ENCODE assay signal across 13 cellular contexts in genomic region chr2:183543731-183544130, GRCh38.
A peak's percentile ranks its signal among the peaks of the same experiment; 100 is the strongest.
DNase-seq lines count a peak whose midpoint lies in the region; ATAC-seq and TF ChIP-seq lines count a peak whose summit lies in the region.
"Had no signal": no experiment of that assay in that cellular context is flagged by ENCODE, and none has a peak within 500 bp of the region (broad histone marks: within the 10 kb centered on the region; RNA-seq: fewer than 3 reads in every experiment).

No MANE protein-coding gene starts in this region.

- H3K4me3 Mint-ChIP-seq in activated T-helper 2 cell treated with anti-CD3 and anti-CD28 coated beads, Interferon-gamma antibody, Interleukin-2, Interleukin-4, amounts not matched to agents 10 μg/mL and 5 μg/mL and 100 μg/mL, durations not matched to agents 14 hours and 24 hours and 36 hours (ENCODE audit: low read depth): no peak overlapping the region

- no peaks in the 10 kb centered on the region for H3K4me1 Mint-ChIP-seq in activated T-helper 2 cell treated with anti-CD3 and anti-CD28 coated beads, Interferon-gamma antibody, Interleukin-2, Interleukin-4, amounts not matched to agents 10 μg/mL and 5 μg/mL and 100 μg/mL, durations not matched to agents 14 hours and 24 hours and 36 hours (ENCODE audit: low read depth)

- H3K27me3 Mint-ChIP-seq in activated T-helper 2 cell treated with anti-CD3 and anti-CD28 coated beads, Interferon-gamma antibody, Interleukin-2, Interleukin-4, amounts not matched to agents 10 μg/mL and 5 μg/mL and 100 μg/mL, durations not matched to agents 14 hours and 24 hours and 36 hours (ENCODE audit: low read depth): no peaks in the 10 kb centered on the region

- peaks cover 16% of the 10 kb centered on the region for H3K9me3 Mint-ChIP-seq in activated T-helper 2 cell treated with anti-CD3 and anti-CD28 coated beads, Interferon-gamma antibody, Interleukin-2, Interleukin-4, amounts not matched to agents 10 μg/mL and 5 μg/mL and 100 μg/mL, durations not matched to agents 14 hours and 24 hours and 36 hours

- H3K27ac ChIP-seq in RWPE1: no peak overlapping the region
- H3K27ac ChIP-seq: parathyroid adenoma had no signal

- no peak overlapping the region for H3K27ac Mint-ChIP-seq in activated T-helper 2 cell treated with anti-CD3 and anti-CD28 coated beads, Interferon-gamma antibody, Interleukin-2, Interleukin-4, amounts not matched to agents 10 μg/mL and 5 μg/mL and 100 μg/mL, durations not matched to agents 14 hours and 24 hours and 36 hours

- DNase-seq in kidney tubule cell (ENCODE audit: low spot score) (peak; percentile 16), G401 (ENCODE audit: low spot score) (no peak), RWPE1 (ENCODE audit: low spot score) (no peak), head of caudate nucleus (no peak)
- DNase-seq in activated T-helper 2 cell treated with anti-CD3 and anti-CD28 coated beads, Interferon-gamma antibody, Interleukin-2, Interleukin-4, amounts not matched to agents 10 μg/mL and 5 μg/mL and 100 μg/mL, durations not matched to agents 14 hours and 24 hours and 36 hours (ENCODE audit: low spot score): no peak
- DNase-seq: activated T-cell treated with anti-CD3 and anti-CD28 coated beads, Interleukin-2, amount 50 U/mL, for 48 hours; HCEC 1CT; NCI-H1105 had no signal

- no peak for TF ChIP-seq POLR2A in GM18505 (IDR thresholded peaks at IDR 0.05; ENCODE audit: borderline replicate concordance, extremely low read depth, insufficient read depth, insufficient read length)

- CTCF ChIA-PET in RWPE1 (lab: Yijun Ruan, JAX): no interaction called here

- no peak for TF ChIP-seq CTCF in RWPE1 (conservative IDR thresholded peaks at IDR 0.05; ENCODE audit: low read depth)

- in situ Hi-C loops in G401 (cut with HindIII; ENCODE audit: low sequenced_read_pairs): no loop called here

- H3K36me3 Mint-ChIP-seq in activated T-helper 2 cell treated with anti-CD3 and anti-CD28 coated beads, Interferon-gamma antibody, Interleukin-2, Interleukin-4, amounts not matched to agents 10 μg/mL and 5 μg/mL and 100 μg/mL, durations not matched to agents 14 hours and 24 hours and 36 hours (ENCODE audit: low read depth): no peaks in the 10 kb centered on the region

- POLR2A ChIA-PET in RWPE1 (lab: Yijun Ruan, JAX; ENCODE audit: low non-redundant PET): no interaction called here

- intact Hi-C loops in activated T-helper 2 cell treated with anti-CD3 and anti-CD28 coated beads, Interferon-gamma antibody, Interleukin-2, Interleukin-4, amounts not matched to agents 10 μg/mL and 5 μg/mL and 100 μg/mL, durations not matched to agents 14 hours and 24 hours and 36 hours (cut with micrococcal nuclease): no loop called here
- intact Hi-C loops in head of caudate nucleus (cut with DNase I): no loop called here

- peak; percentile 94 for ATAC-seq in GM18505 (IDR thresholded peaks at IDR 0.05; ENCODE audit: unreplicated experiment)
- ATAC-seq in GM21723 (IDR thresholded peaks at IDR 0.05; ENCODE audit: unreplicated experiment): peak; percentile 94
- ATAC-seq in HG03521 (IDR thresholded peaks at IDR 0.05; ENCODE audit: unreplicated experiment): peak; percentile 62
- ATAC-seq: SK-N-SH treated with all-trans-retinoic acid at 6 μM for 48 hours had no signal
